In the genomic region with DNA sequence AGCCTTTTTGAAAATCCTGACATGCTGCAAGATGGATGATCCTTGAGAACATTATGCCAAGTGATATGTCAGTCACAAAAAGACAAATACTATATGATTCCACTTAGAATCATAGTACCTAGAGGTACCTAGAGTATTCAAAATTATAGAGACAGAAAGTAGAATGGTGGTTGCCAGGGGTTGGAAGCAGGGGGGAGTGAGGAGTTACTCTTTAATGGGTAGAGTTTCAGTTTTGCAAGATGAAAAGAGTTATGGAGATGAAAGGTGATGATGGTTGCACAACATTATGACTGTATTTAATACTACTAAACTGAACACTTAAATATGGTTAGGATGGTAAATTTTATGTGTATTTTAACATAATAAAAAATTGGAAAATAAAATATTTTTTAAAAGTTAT, we compare ENCODE assay signal across 17 cellular contexts. TPM values are rescaled to one million over a fixed set of nuclear protein-coding genes. Genes with fewer than 3 reads are reported as not detected.
"Had no signal": no experiment of that assay in that cellular context is flagged by ENCODE, and none has a peak within 500 bp of the region (broad histone marks: within the 10 kb centered on the region; RNA-seq: fewer than 3 reads in every experiment).

No MANE protein-coding gene starts in this region.

- H3K27me3 Mint-ChIP-seq: activated CD4-positive, alpha-beta T cell treated with anti-CD3 and anti-CD28 coated beads, Interleukin-2, amount 10 ng/mL, durations not matched to agents 7 days and 5 days; activated naive CD8-positive, alpha-beta T cell; stimulated activated naive B cell treated with anti-CD40 and anti-IgM and Interleukin-4, amounts not matched to agents 10 μg/mL and 1 μg/mL and 100 μg/mL, for 72 hours; T-helper 17 cell had no signal

- H3K9me3 Mint-ChIP-seq: activated CD4-positive, alpha-beta T cell treated with anti-CD3 and anti-CD28 coated beads, Interleukin-2, amount 10 ng/mL, durations not matched to agents 7 days and 5 days; natural killer cell; stimulated activated naive B cell treated with anti-CD40 and anti-IgM and Interleukin-4, amounts not matched to agents 10 μg/mL and 1 μg/mL and 100 μg/mL, for 72 hours had no signal

- H3K36me3 Mint-ChIP-seq: natural killer cell had no signal

- DNase-seq: activated CD4-positive, alpha-beta T cell treated with anti-CD3 and anti-CD28 coated beads, Interleukin-2, amount 10 ng/mL, durations not matched to agents 7 days and 5 days; activated CD8-positive, alpha-beta memory T cell treated with anti-CD3 and anti-CD28 coated beads for 24 hours; activated CD8-positive, alpha-beta memory T cell treated with anti-CD3 and anti-CD28 coated beads, Interleukin-2, amount 50 U/mL, for 4 hours; activated T-cell treated with anti-CD3 and anti-CD28 coated beads, Interleukin-2, amount 50 U/mL, for 48 hours; amygdala; glutamatergic neuron; hippocampal formation; kidney glomerular epithelial cell; midbrain; natural killer cell; stimulated activated CD4-positive, alpha-beta T cell treated with anti-CD3 and anti-CD28 coated beads, Interleukin-2, amount 100 ng/mL, for 48 hours; stimulated activated CD8-positive, alpha-beta memory T cell treated with anti-CD3 and anti-CD28 coated beads, Interleukin-4, amount 100 ng/mL, for 48 hours; stimulated activated naive B cell treated with anti-CD40 and anti-IgM and Interleukin-4, amounts not matched to agents 10 μg/mL and 1 μg/mL and 100 μg/mL, for 72 hours; SW 1271; T-helper 17 cell; upper lobe of left lung had no signal

- H3K4me3 Mint-ChIP-seq: activated CD4-positive, alpha-beta T cell treated with anti-CD3 and anti-CD28 coated beads, Interleukin-2, amount 10 ng/mL, durations not matched to agents 7 days and 5 days; activated naive CD8-positive, alpha-beta T cell; natural killer cell; stimulated activated naive B cell treated with anti-CD40 and anti-IgM and Interleukin-4, amounts not matched to agents 10 μg/mL and 1 μg/mL and 100 μg/mL, for 72 hours; T-helper 17 cell had no signal

- H3K27ac Mint-ChIP-seq: activated CD4-positive, alpha-beta T cell treated with anti-CD3 and anti-CD28 coated beads, Interleukin-2, amount 10 ng/mL, durations not matched to agents 7 days and 5 days; activated naive CD8-positive, alpha-beta T cell; natural killer cell; stimulated activated naive B cell treated with anti-CD40 and anti-IgM and Interleukin-4, amounts not matched to agents 10 μg/mL and 1 μg/mL and 100 μg/mL, for 72 hours; T-helper 17 cell had no signal

- ATAC-seq: natural killer cell; stimulated activated naive B cell treated with anti-CD40 and anti-IgM and Interleukin-4, amounts not matched to agents 10 μg/mL and 1 μg/mL and 100 μg/mL, for 72 hours; T-helper 17 cell had no signal

RNA-seq across cellular contexts. Expression of gene PODN, which starts 37.9 kb away (rescaled TPM):
- total RNA-seq: activated CD4-positive, alpha-beta T cell treated with anti-CD3 and anti-CD28 coated beads, Interleukin-2, amount 10 ng/mL, durations not matched to agents 7 days and 5 days; T-helper 17 cell had no signal
